12 cellular contexts compared by ENCODE assay signal in genomic region chr20:35506872-35507638, GRCh38. TPM values are rescaled to one million over a fixed set of nuclear protein-coding genes. Genes with fewer than 3 reads are reported as not detected.
A peak's percentile ranks its signal among the peaks of the same experiment; 100 is the strongest.
DNase-seq lines count a peak whose midpoint lies in the region; ATAC-seq and TF ChIP-seq lines count a peak whose summit lies in the region.
"Had no signal": no experiment of that assay in that cellular context is flagged by ENCODE, and none has a peak within 500 bp of the region (broad histone marks: within the 10 kb centered on the region; RNA-seq: fewer than 3 reads in every experiment).

No MANE protein-coding gene starts in this region.

- peaks cover 5 to 25% of the 10 kb centered on the region in 2 donors for H3K36me3 Mint-ChIP-seq in activated T-cell treated with anti-CD3 and anti-CD28 coated beads, Interleukin-2, amount 50 U/mL, for 72 hours (ENCODE audit: insufficient read depth in 2 of 2)
- peaks cover 60% of the 10 kb centered on the region for H3K36me3 Mint-ChIP-seq in T-helper 2 cell treated with Interferon-gamma antibody and Interleukin-4, amounts not matched to agents 5 μg/mL and 100 μg/mL, for 36 hours (ENCODE audit: low read depth)
- peaks cover 93% of the 10 kb centered on the region for H3K36me3 Mint-ChIP-seq in stimulated activated effector memory CD8-positive, alpha-beta T cell treated with anti-CD3 and anti-CD28 coated beads, Interleukin-12 subunit alpha, Interleukin-12 subunit beta, amount 100 ng/mL, for 72 hours

- peak overlapping the region; percentile 66 for H3K27ac Mint-ChIP-seq in activated T-cell treated with anti-CD3 and anti-CD28 coated beads, Interleukin-2, amount 50 U/mL, for 72 hours
- H3K27ac Mint-ChIP-seq in T-helper 2 cell treated with Interferon-gamma antibody and Interleukin-4, amounts not matched to agents 5 μg/mL and 100 μg/mL, for 36 hours = peak overlapping the region; percentile 12
- H3K27ac Mint-ChIP-seq in stimulated activated effector memory CD8-positive, alpha-beta T cell treated with anti-CD3 and anti-CD28 coated beads, Interleukin-12 subunit alpha, Interleukin-12 subunit beta, amount 100 ng/mL, for 72 hours = peak overlapping the region; percentile 50

- no peaks in the 10 kb centered on the region for H3K27me3 ChIP-seq in MG63
- H3K27me3 ChIP-seq: cardiac muscle cell had no signal

- TF ChIP-seq CTCF in epithelial cell of esophagus (IDR thresholded peaks at IDR 0.05; ENCODE audit: insufficient read depth, low read depth, low read length, missing control alignments) = no peak

- H3K9me3 ChIP-seq in MG63 = no peaks in the 10 kb centered on the region

- intact Hi-C loops in left ventricle myocardium superior (cut with micrococcal nuclease) = no loop called here

- DNase-seq in activated T-cell treated with anti-CD3 and anti-CD28 coated beads, Interleukin-2, amount 50 U/mL, for 72 hours = no peak
- DNase-seq in activated T-cell treated with anti-CD3 and anti-CD28 coated beads for 4 hours = no peak
- no peak for DNase-seq in T-helper 2 cell treated with Interferon-gamma antibody and Interleukin-4, amounts not matched to agents 5 μg/mL and 100 μg/mL, for 36 hours (ENCODE audit: low spot score)
- peak; percentile 30 for DNase-seq in epithelial cell of esophagus (ENCODE audit: low read depth)
- no peak for DNase-seq in stimulated activated effector memory CD8-positive, alpha-beta T cell treated with anti-CD3 and anti-CD28 coated beads, Interleukin-12 subunit alpha, Interleukin-12 subunit beta, amount 100 ng/mL, for 72 hours (ENCODE audit: low spot score in 2 of 2)
- DNase-seq in MG63 = no peak
- no peak for DNase-seq in left ventricle myocardium superior
- DNase-seq: KG1, OCI-M1, small intestine had no signal

- ATAC-seq in activated T-cell treated with anti-CD3 and anti-CD28 coated beads, Interleukin-2, amount 50 U/mL, for 72 hours (replicated peaks in 1 of 2) = peak; percentile 49 to 79
- peak; percentile 88 for ATAC-seq in stimulated activated effector memory CD8-positive, alpha-beta T cell treated with anti-CD3 and anti-CD28 coated beads, Interleukin-12 subunit alpha, Interleukin-12 subunit beta, amount 100 ng/mL, for 72 hours
- no peak for ATAC-seq in GM19328 (IDR thresholded peaks at IDR 0.05; ENCODE audit: unreplicated experiment)
- no peak for ATAC-seq in left ventricle myocardium superior

- H3K9me3 Mint-ChIP-seq in activated T-cell treated with anti-CD3 and anti-CD28 coated beads, Interleukin-2, amount 50 U/mL, for 72 hours = no peaks in the 10 kb centered on the region
- no peaks in the 10 kb centered on the region for H3K9me3 Mint-ChIP-seq in T-helper 2 cell treated with Interferon-gamma antibody and Interleukin-4, amounts not matched to agents 5 μg/mL and 100 μg/mL, for 36 hours
- no peaks in the 10 kb centered on the region for H3K9me3 Mint-ChIP-seq in stimulated activated effector memory CD8-positive, alpha-beta T cell treated with anti-CD3 and anti-CD28 coated beads, Interleukin-12 subunit alpha, Interleukin-12 subunit beta, amount 100 ng/mL, for 72 hours

- no peak overlapping the region for H3K4me3 Mint-ChIP-seq in activated T-cell treated with anti-CD3 and anti-CD28 coated beads, Interleukin-2, amount 50 U/mL, for 72 hours
- no peak overlapping the region for H3K4me3 Mint-ChIP-seq in T-helper 2 cell treated with Interferon-gamma antibody and Interleukin-4, amounts not matched to agents 5 μg/mL and 100 μg/mL, for 36 hours
- no peak overlapping the region for H3K4me3 Mint-ChIP-seq in stimulated activated effector memory CD8-positive, alpha-beta T cell treated with anti-CD3 and anti-CD28 coated beads, Interleukin-12 subunit alpha, Interleukin-12 subunit beta, amount 100 ng/mL, for 72 hours

- H3K4me3 ChIP-seq in epithelial cell of esophagus (ENCODE audit: low read length) (no peak overlapping the region), MG63 (no peak overlapping the region)
- H3K4me3 ChIP-seq: cardiac muscle cell had no signal

- H3K27me3 Mint-ChIP-seq in activated T-cell treated with anti-CD3 and anti-CD28 coated beads, Interleukin-2, amount 50 U/mL, for 72 hours (ENCODE audit: low read depth) = no peaks in the 10 kb centered on the region
- no peaks in the 10 kb centered on the region for H3K27me3 Mint-ChIP-seq in T-helper 2 cell treated with Interferon-gamma antibody and Interleukin-4, amounts not matched to agents 5 μg/mL and 100 μg/mL, for 36 hours (ENCODE audit: low read depth)

- peaks cover 95% of the 10 kb centered on the region for H3K36me3 ChIP-seq in MG63

- H3K4me1 Mint-ChIP-seq in activated T-cell treated with anti-CD3 and anti-CD28 coated beads, Interleukin-2, amount 50 U/mL, for 72 hours (ENCODE audit: low read depth) = peaks cover 27% of the 10 kb centered on the region
- peaks cover 12% of the 10 kb centered on the region for H3K4me1 Mint-ChIP-seq in T-helper 2 cell treated with Interferon-gamma antibody and Interleukin-4, amounts not matched to agents 5 μg/mL and 100 μg/mL, for 36 hours (ENCODE audit: low read depth)
- H3K4me1 Mint-ChIP-seq in stimulated activated effector memory CD8-positive, alpha-beta T cell treated with anti-CD3 and anti-CD28 coated beads, Interleukin-12 subunit alpha, Interleukin-12 subunit beta, amount 100 ng/mL, for 72 hours = peaks cover 52% of the 10 kb centered on the region

RNA-seq across cellular contexts. Expression of gene C20orf173, which starts 22.4 kb away (rescaled TPM):
- total RNA-seq in activated T-cell treated with anti-CD3 and anti-CD28 coated beads, Interleukin-2, amount 50 U/mL, for 72 hours = not detected
- not detected in 2 replicates for total RNA-seq in MG63 (2014; rRNA removed; shearing (Covaris generic); ENCODE audit: low replicate concordance)
- not detected for total RNA-seq in left ventricle myocardium superior
- total RNA-seq: cardiac muscle cell had no signal

RNA-seq across cellular contexts. Expression of gene ERGIC3, which starts 34.8 kb away (rescaled TPM):
- 100 to 1,000 TPM; 139 to 145 TPM for total RNA-seq in activated T-cell treated with anti-CD3 and anti-CD28 coated beads, Interleukin-2, amount 50 U/mL, for 72 hours
- 392 and 530 TPM in 2 replicates for total RNA-seq in MG63 (2014; rRNA removed; shearing (Covaris generic); ENCODE audit: low replicate concordance)
- total RNA-seq in left ventricle myocardium superior = 92.3 TPM

RNA-seq across cellular contexts. Expression of gene CEP250, which starts 51.7 kb away (rescaled TPM):
- total RNA-seq in activated T-cell treated with anti-CD3 and anti-CD28 coated beads, Interleukin-2, amount 50 U/mL, for 72 hours = 10 to 100 TPM; 45.1 to 55.0 TPM
- 37.3 and 58.8 TPM in 2 replicates for total RNA-seq in MG63 (2014; rRNA removed; shearing (Covaris generic); ENCODE audit: low replicate concordance)
- 17.7 TPM for total RNA-seq in left ventricle myocardium superior

Comparison
In these comparisons a context has a peak if more than half of its experiments do, and no peak if none do; other contexts are left out.
1. ATAC-seq: peak in activated T-cell treated with anti-CD3 and anti-CD28 coated beads, Interleukin-2, amount 50 U/mL, for 72 hours (2 of 2) and stimulated activated effector memory CD8-positive, alpha-beta T cell treated with anti-CD3 and anti-CD28 coated beads, Interleukin-12 subunit alpha, Interleukin-12 subunit beta, amount 100 ng/mL, for 72 hours (single experiment); none in GM19328 (single experiment) and left ventricle myocardium superior (single experiment).
2. H3K27ac Mint-ChIP-seq: peak in every context shown above with its lines; median percentile 66 in activated T-cell treated with anti-CD3 and anti-CD28 coated beads, Interleukin-2, amount 50 U/mL, for 72 hours; 50 in stimulated activated effector memory CD8-positive, alpha-beta T cell treated with anti-CD3 and anti-CD28 coated beads, Interleukin-12 subunit alpha, Interleukin-12 subunit beta, amount 100 ng/mL, for 72 hours; 12 in T-helper 2 cell treated with Interferon-gamma antibody and Interleukin-4, amounts not matched to agents 5 μg/mL and 100 μg/mL, for 36 hours.